Comparison of ENCODE assay signal across 8 cellular contexts in the genomic region with DNA sequence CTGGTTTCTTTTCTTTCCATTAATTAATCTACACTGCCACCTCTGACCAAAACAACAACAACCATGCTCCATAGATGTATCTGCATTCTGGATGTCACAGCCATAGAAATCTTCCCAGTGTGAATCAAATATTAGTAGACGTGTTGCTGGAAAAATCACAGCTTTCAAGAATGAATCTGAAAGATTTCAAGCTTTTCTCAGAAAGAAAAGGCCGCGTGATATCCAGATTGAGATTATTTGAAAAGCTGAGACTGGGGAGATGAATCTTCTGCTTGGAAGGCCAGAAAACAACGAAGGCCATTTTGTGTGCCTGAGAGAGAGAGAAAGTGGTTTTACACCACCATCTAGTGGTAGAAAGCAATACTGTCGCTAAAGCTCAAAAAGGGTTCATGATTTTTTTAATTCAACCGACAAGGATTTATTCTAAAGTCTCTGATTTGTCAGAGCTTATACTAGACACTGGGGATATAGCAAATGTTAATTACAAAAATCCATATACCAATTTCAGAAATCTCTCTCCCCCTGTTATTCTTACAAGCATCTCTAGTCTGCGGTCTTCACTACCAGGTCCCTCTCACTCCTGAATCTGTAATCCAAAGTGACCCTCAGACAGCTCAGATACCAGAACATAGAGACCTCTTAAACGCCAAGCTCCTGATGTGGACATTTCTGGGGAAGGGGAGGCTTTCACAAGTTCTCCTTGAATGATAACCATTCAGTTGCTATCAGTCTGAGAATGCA.
DNase-seq lines count a peak whose midpoint lies in the region; ATAC-seq, FAIRE-seq and TF ChIP-seq lines count a peak whose summit lies in the region.

No MANE protein-coding gene starts in this region.

- peak overlapping the region; percentile 12 for H3K4me3 ChIP-seq in CD8-positive, alpha-beta T cell (ENCODE audit: low read depth, low read length)
- no peak overlapping the region for H3K4me3 ChIP-seq in epithelial cell of esophagus (ENCODE audit: low read length)

- POLR2A ChIA-PET in CD8-positive, alpha-beta T cell (lab: Charles Lee), result interaction anchor here (0.8 to 2.9 kb wide), 13 partner anchors 27 to 491 kb away, joined by 3 to 18 read pairs (median 5); no protein-coding TSS in a partner anchor

- peak; percentile 74 for ATAC-seq in CD8-positive, alpha-beta T cell
- ATAC-seq in GM18867 (IDR thresholded peaks at IDR 0.05; ENCODE audit: unreplicated experiment), result peak; percentile 59
- ATAC-seq in HG03045 (IDR thresholded peaks at IDR 0.05; ENCODE audit: unreplicated experiment), result peak; percentile 54
- no peak for ATAC-seq in HG02571 (IDR thresholded peaks at IDR 0.05; ENCODE audit: unreplicated experiment)

- no peaks in the 10 kb centered on the region for H3K27me3 Mint-ChIP-seq in CD8-positive, alpha-beta T cell (ENCODE audit: low read depth)

- H3K27ac Mint-ChIP-seq in CD8-positive, alpha-beta T cell, result peak overlapping the region; percentile 95

- H3K4me3 Mint-ChIP-seq in CD8-positive, alpha-beta T cell, result peak overlapping the region; percentile 66

- DNase-seq in CD8-positive, alpha-beta T cell, result peak in 4 of 7 experiments; percentile 14 to 34 (median 24)
- peak; percentile 59 for DNase-seq in NCI-H2081 treated with DMSO at 0.1 percent for 48 hours (lab: John Stamatoyannopoulos, UW)
- peak; percentile 69 for DNase-seq in epithelial cell of esophagus (ENCODE audit: low read depth)
- peak; percentile 77 for DNase-seq in myocyte (ENCODE audit: low read depth)

- no peaks in the 10 kb centered on the region for H3K36me3 ChIP-seq in CD8-positive, alpha-beta T cell (ENCODE audit: insufficient read depth, low read length)

- no peaks in the 10 kb centered on the region for H3K9me3 ChIP-seq in CD8-positive, alpha-beta T cell (ENCODE audit: low read length)

- H3K27ac ChIP-seq in CD8-positive, alpha-beta T cell (ENCODE audit: low read depth, low read length), result peak overlapping the region; percentile 47

- intact Hi-C loops in CD8-positive, alpha-beta T cell (cut with DNase I, micrococcal nuclease), result loop anchor here (1.0 to 10.0 kb wide), 9 partner anchors 111 to 1014 kb away; no protein-coding TSS in a partner anchor

- no peaks in the 10 kb centered on the region for H3K9me3 Mint-ChIP-seq in CD8-positive, alpha-beta T cell

- peak; percentile 91 for FAIRE-seq in TTC549 (lab: Jason Lieb, UNC)

- no peaks in the 10 kb centered on the region for H3K27me3 ChIP-seq in CD8-positive, alpha-beta T cell (ENCODE audit: insufficient read depth, low read length)

- H3K4me1 Mint-ChIP-seq in CD8-positive, alpha-beta T cell (ENCODE audit: low read depth), result peaks cover 23% of the 10 kb centered on the region

- H3K36me3 Mint-ChIP-seq in CD8-positive, alpha-beta T cell, result no peaks in the 10 kb centered on the region

- TF ChIP-seq CTCF in CD8-positive, alpha-beta T cell (IDR thresholded peaks at IDR 0.05), result peak; percentile 90
- peak; percentile 79 for TF ChIP-seq CTCF in epithelial cell of esophagus (IDR thresholded peaks at IDR 0.05; ENCODE audit: insufficient read depth, low read depth, low read length, missing control alignments)

- CTCF ChIA-PET in CD8-positive, alpha-beta T cell (lab: Charles Lee), result interaction anchor here (0.6 to 14.4 kb wide), 65 partner anchors 8 to 1225 kb away, joined by 3 to 677 read pairs (median 5); no protein-coding TSS in a partner anchor

- H3K4me1 ChIP-seq in CD8-positive, alpha-beta T cell (ENCODE audit: insufficient read depth, low read length), result peaks cover 20% of the 10 kb centered on the region

Comparison
In these comparisons a context has a peak if more than half of its experiments do, and no peak if none do; other contexts are left out.
1. DNase-seq: peak in every context shown above with its lines; median percentile 77 in myocyte; 69 in epithelial cell of esophagus; 59 in NCI-H2081 treated with DMSO at 0.1 percent for 48 hours; 24 in CD8-positive, alpha-beta T cell.